20 cellular contexts compared by ENCODE assay signal in the genomic region with DNA sequence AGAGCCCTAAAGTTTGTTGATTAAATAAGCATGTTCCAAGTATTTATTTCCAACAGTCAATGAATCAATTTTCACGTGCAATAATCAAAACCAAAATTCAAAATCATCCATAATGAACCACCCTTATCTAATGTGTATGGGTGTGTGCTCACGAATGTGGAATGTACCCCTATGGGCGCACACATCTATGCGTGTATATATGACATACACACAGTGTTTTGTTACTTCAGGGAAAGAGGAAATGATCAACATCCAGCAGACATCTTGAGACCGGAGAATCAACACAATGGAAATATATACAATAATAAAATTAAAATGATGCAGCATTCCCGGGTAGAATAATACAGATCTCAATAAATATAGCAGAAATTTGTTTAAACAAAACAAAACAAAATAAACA. TPM values are rescaled to one million over a fixed set of nuclear protein-coding genes. Genes with fewer than 3 reads are reported as not detected.
A peak's percentile ranks its signal among the peaks of the same experiment; 100 is the strongest.
DNase-seq lines count a peak whose midpoint lies in the region; ATAC-seq, FAIRE-seq and TF ChIP-seq lines count a peak whose summit lies in the region.
"Had no signal": no experiment of that assay in that cellular context is flagged by ENCODE, and none has a peak within 500 bp of the region (broad histone marks: within the 10 kb centered on the region; RNA-seq: fewer than 3 reads in every experiment).

No MANE protein-coding gene starts in this region.

- no peaks in the 10 kb centered on the region for H3K9me3 ChIP-seq in HepG2 (ENCODE audit: low read length)
- no peaks in the 10 kb centered on the region for H3K9me3 ChIP-seq in right lobe of liver
- no peaks in the 10 kb centered on the region for H3K9me3 ChIP-seq in H1 (ENCODE audit: insufficient read depth in 2 of 2, low read depth in 1 of 2, low read length in 1 of 2)
- H3K9me3 ChIP-seq in osteoblast (ENCODE audit: low read depth, low read length), result no peaks in the 10 kb centered on the region

- no peak overlapping the region for H2AK5ac ChIP-seq in H1 (ENCODE audit: low read depth, low read length)

- no peak for ATAC-seq in HepG2
- no peak for ATAC-seq in right lobe of liver
- no peak for ATAC-seq in SK-N-SH treated with all-trans-retinoic acid at 6 μM for 48 hours
- ATAC-seq: HCT116 had no signal

- no peak overlapping the region for H2BK20ac ChIP-seq in H1 (ENCODE audit: low read length)

- H3K56ac ChIP-seq in H1 (replicated peaks; ENCODE audit: insufficient read length, low read depth, low read length), result no peak overlapping the region

- H2BK15ac ChIP-seq in H1 (ENCODE audit: low read length), result no peak overlapping the region

- no peak overlapping the region for H4K91ac ChIP-seq in H1 (replicated peaks; ENCODE audit: insufficient read length, low read length)

- H3K23me2 ChIP-seq in H1 (ENCODE audit: low read depth, low read length), result peaks cover 32% of the 10 kb centered on the region; the same call in 1 of the 2 replicates

- H3K79me2 ChIP-seq in HepG2 (ENCODE audit: insufficient read depth, low read length) (no peaks in the 10 kb centered on the region), H1 (ENCODE audit: control insufficient read depth in 1 of 2, insufficient read depth in 2 of 2, low read length in 2 of 2) (no peaks in the 10 kb centered on the region), osteoblast (ENCODE audit: insufficient read depth, low read length) (no peaks in the 10 kb centered on the region)

- H3K27me3 ChIP-seq in HepG2 (ENCODE audit: control insufficient read depth in 1 of 2, insufficient read depth in 2 of 2, low read length in 2 of 2), result peaks cover 9 to 71% of the 10 kb centered on the region in 2 experiments
- peaks cover 24 to 63% of the 10 kb centered on the region in 2 donors for H3K27me3 ChIP-seq in right lobe of liver
- H3K27me3 ChIP-seq in H1 (replicated peaks in 1 of 4; ENCODE audit: control insufficient read depth in 3 of 4, extremely low read depth in 1 of 4, insufficient read depth in 3 of 4, low read length in 3 of 4), result peaks cover 41 to 77% (median 67%) of the 10 kb centered on the region in 4 experiments
- peaks cover 86% of the 10 kb centered on the region for H3K27me3 ChIP-seq in osteoblast (ENCODE audit: insufficient read depth, low read length)

- H3K18ac ChIP-seq in H1 (ENCODE audit: extremely low read depth, low read length), result no peak overlapping the region

- H2AFZ ChIP-seq in HepG2 (ENCODE audit: low read length) (no peak overlapping the region), H1 (ENCODE audit: low read length) (no peak overlapping the region), osteoblast (ENCODE audit: low read length) (no peak overlapping the region)

- in situ Hi-C loops in HepG2 (cut with HindIII; ENCODE audit: extremely low pct_ligation_motif_present, low pct_unique_long_range_greater_than_20kb), result no loop called here

- TF ChIP-seq CTCF in HepG2 (CRISPR knock-in tag; IDR thresholded peaks at IDR 0.05) (no peak), right lobe of liver (IDR thresholded peaks at IDR 0.05) (no peak), H1 (IDR thresholded peaks at IDR 0.05; ENCODE audit: control extremely low read depth in 1 of 3, insufficient read depth in 1 of 3, low read depth in 1 of 3, low read length in 3 of 3) (no peak), osteoblast (IDR thresholded peaks at IDR 0.05; ENCODE audit: extremely low read depth, low read depth, low read length) (no peak)

- no peak for TF ChIP-seq EP300 in HepG2 (IDR thresholded peaks at IDR 0.05; ENCODE audit: low read depth in 2 of 2, low read length in 2 of 2)
- no peak for TF ChIP-seq EP300 in HepG2 (CRISPR knock-in tag; IDR thresholded peaks at IDR 0.05; ENCODE audit: borderline replicate concordance)
- no peak for TF ChIP-seq EP300 in H1 (IDR thresholded peaks at IDR 0.05; ENCODE audit: borderline replicate concordance in 1 of 2, low read depth in 2 of 2, low read length in 2 of 2)

- no peak overlapping the region for H2BK120ac ChIP-seq in H1 (replicated peaks; ENCODE audit: low read depth, low read length)

- no peaks in the 10 kb centered on the region for H3K79me1 ChIP-seq in H1 (ENCODE audit: low read depth, low read length)

- FAIRE-seq in HepG2 (lab: Jason Lieb, UNC), result no peak
- no peak for FAIRE-seq in H1 (lab: Jason Lieb, UNC)
- FAIRE-seq: D721Med, G401.6, GM12891, H54 had no signal

- no peaks in the 10 kb centered on the region for H3K36me3 ChIP-seq in HepG2 (replicated peaks in 1 of 2; ENCODE audit: control insufficient read depth in 1 of 2, insufficient read depth in 2 of 2, low read length in 2 of 2)
- no peaks in the 10 kb centered on the region for H3K36me3 ChIP-seq in right lobe of liver
- peaks cover 0 to 24% (median 2%) of the 10 kb centered on the region in 4 experiments; a peak in 2 of 8 replicates for H3K36me3 ChIP-seq in H1 (ENCODE audit: control insufficient read depth in 2 of 4, insufficient read depth in 4 of 4, low read length in 3 of 4)
- no peaks in the 10 kb centered on the region for H3K36me3 ChIP-seq in osteoblast (ENCODE audit: insufficient read depth, low read length)
- H3K36me3 ChIP-seq: BLaER1 treated with 17β-estradiol and CSF1 and Interleukin-3, amounts not matched to agents 10 nM and 100 nM had no signal

- no peak overlapping the region for H2BK5ac ChIP-seq in H1 (ENCODE audit: low read depth, low read length)

- WGBS in HepG2 (ENCODE audit: low lambda C conversion rate), result 37% methylated on average over 6 of the region's 6 CpGs
- WGBS in right lobe of liver (ENCODE audit: insufficient coverage, low coverage, low lambda C conversion rate, missing lambda C conversion rate), result 13% methylated on average over 6 of the region's 6 CpGs
- WGBS in H1 (ENCODE audit: extremely low coverage in 1 of 2, insufficient coverage in 1 of 2, insufficient read length in 1 of 2, insufficient replicate concordance in 2 of 2, low coverage in 1 of 2, low lambda C conversion rate in 2 of 2, missing lambda C conversion rate in 1 of 2), 2 experiments, result 67% methylated on average over 6 of the region's 6 CpGs; no CpG with 5 or more reads in 1 of the 2 experiments

- H3K4me2 ChIP-seq in HepG2 (ENCODE audit: low read depth, low read length), result no peak overlapping the region
- H3K4me2 ChIP-seq in H1 (ENCODE audit: insufficient read depth in 1 of 2, low read depth in 2 of 2, low read length in 2 of 2), result peak overlapping the region in 1 of 2 experiments; percentile 100; a peak in 1 of 4 replicates
- no peak overlapping the region for H3K4me2 ChIP-seq in osteoblast (ENCODE audit: insufficient read depth, low read length)
- H3K4me2 ChIP-seq: BLaER1 treated with 17β-estradiol and CSF1 and Interleukin-3, amounts not matched to agents 10 nM and 100 nM had no signal

- no peak for TF ChIP-seq RAD21 in HepG2 (CRISPR knock-in tag; IDR thresholded peaks at IDR 0.05)
- TF ChIP-seq RAD21 in H1 (IDR thresholded peaks at IDR 0.05 in 1 of 2, conservative IDR thresholded peaks at IDR 0.05 in 1 of 2; ENCODE audit: low read depth in 2 of 2, low read length in 2 of 2), result no peak

- intact Hi-C loops in HepG2 (cut with micrococcal nuclease; ENCODE audit: unreplicated experiment), result loop anchor here (5.0 kb wide), 1 partner anchor 231 kb away; no protein-coding TSS in a partner anchor
- intact Hi-C loops in right lobe of liver (cut with DNase I), result no loop called here

- H3K4ac ChIP-seq in H1 (replicated peaks; ENCODE audit: insufficient read length, low read depth, low read length), result no peak overlapping the region

- no peak overlapping the region for H3K27ac ChIP-seq in HepG2 (ENCODE audit: extremely low read length, insufficient read depth, low read length)
- no peak overlapping the region for H3K27ac ChIP-seq in right lobe of liver
- no peak overlapping the region for H3K27ac ChIP-seq in H1 (ENCODE audit: low read depth, low read length)
- no peak overlapping the region for H3K27ac ChIP-seq in osteoblast (ENCODE audit: low read depth, low read length)
- H3K27ac ChIP-seq: 22Rv1; BLaER1 treated with 17β-estradiol and CSF1 and Interleukin-3, amounts not matched to agents 10 nM and 100 nM had no signal

- H3K9ac ChIP-seq in HepG2 (ENCODE audit: insufficient read depth, low read depth, low read length) (no peak overlapping the region), H1 (replicated peaks in 1 of 4; ENCODE audit: extremely low read depth in 1 of 4, low read depth in 3 of 4, low read length in 3 of 4) (no peak overlapping the region)
- H3K9ac ChIP-seq: BLaER1 treated with 17β-estradiol and CSF1 and Interleukin-3, amounts not matched to agents 10 nM and 100 nM had no signal

- CTCF ChIA-PET in HepG2 (lab: Yijun Ruan, JAX; ENCODE audit: low intra/inter-chr PET ratio, low total read pairs) (no interaction called here), H1 (lab: Charles Lee; ENCODE audit: partially characterized antibody) (interaction anchor here (1.3 to 3.1 kb wide), 3 partner anchors 221 to 227 kb away, joined by 3 to 15 read pairs (median 3); no protein-coding TSS in a partner anchor)

- H3K4me3 ChIP-seq in HepG2 (replicated peaks in 1 of 3; ENCODE audit: insufficient read depth in 1 of 3, low read depth in 2 of 3, low read length in 3 of 3) (no peak overlapping the region), right lobe of liver (no peak overlapping the region), H1 (ENCODE audit: extremely low read depth in 1 of 4, insufficient read depth in 2 of 4, low read depth in 3 of 4, low read length in 4 of 4) (peak overlapping the region; percentile 30 to 84 (median 62); a peak in 5 of 8 replicates), osteoblast (ENCODE audit: insufficient read depth, low read length) (no peak overlapping the region)
- H3K4me3 ChIP-seq: BLaER1 treated with 17β-estradiol and CSF1 and Interleukin-3, amounts not matched to agents 10 nM and 100 nM had no signal

- H3K4me1 ChIP-seq in HepG2 (ENCODE audit: insufficient read depth, low read length) (peaks cover 15% of the 10 kb centered on the region), right lobe of liver (peaks cover 0 to 24% (median 10%) of the 10 kb centered on the region in 4 donors), H1 (replicated peaks in 1 of 4; ENCODE audit: control insufficient read depth in 3 of 4, insufficient read depth in 4 of 4, low read length in 3 of 4) (peaks cover 3 to 32% (median 15%) of the 10 kb centered on the region in 4 experiments), osteoblast (ENCODE audit: insufficient read depth, low read length) (no peaks in the 10 kb centered on the region)
- H3K4me1 ChIP-seq: BLaER1 treated with 17β-estradiol and CSF1 and Interleukin-3, amounts not matched to agents 10 nM and 100 nM had no signal

- POLR2A ChIA-PET in HepG2 (lab: Yijun Ruan, JAX), result no interaction called here
- POLR2A ChIA-PET in H1 (lab: Charles Lee; ENCODE audit: partially characterized antibody), result interaction anchor here (1.2 to 2.2 kb wide), 3 partner anchors 9 to 156 kb away, joined by 3 to 15 read pairs (median 5); no protein-coding TSS in a partner anchor

- no peaks in the 10 kb centered on the region for H4K20me1 ChIP-seq in HepG2 (ENCODE audit: insufficient read depth, low read length)
- H4K20me1 ChIP-seq in H1 (replicated peaks in 1 of 2; ENCODE audit: control insufficient read depth in 1 of 2, insufficient read depth in 2 of 2, low read length in 2 of 2), result peaks cover 0 to 3% of the 10 kb centered on the region in 2 experiments
- H4K20me1 ChIP-seq in osteoblast (ENCODE audit: insufficient read depth, low read length), result no peaks in the 10 kb centered on the region
- H4K20me1 ChIP-seq: BLaER1 treated with 17β-estradiol and CSF1 and Interleukin-3, amounts not matched to agents 10 nM and 100 nM had no signal

- no peak for TF ChIP-seq POLR2A in HepG2 (IDR thresholded peaks at IDR 0.05; ENCODE audit: insufficient read depth in 1 of 2, low read depth in 2 of 2, low read length in 2 of 2)
- TF ChIP-seq POLR2A in right lobe of liver (IDR thresholded peaks at IDR 0.05), result no peak
- no peak for TF ChIP-seq POLR2A in H1 (IDR thresholded peaks at IDR 0.05; ENCODE audit: control extremely low read depth in 1 of 2, low read depth in 2 of 2, low read length in 2 of 2)

- no peak overlapping the region for H2BK12ac ChIP-seq in H1 (ENCODE audit: low read depth, low read length)

- H3K23ac ChIP-seq in H1 (ENCODE audit: insufficient read length), result no peak overlapping the region

- BruUV-seq in HepG2 (replicated peaks; lab: Mats Ljungman, UMichigan), result no TSS peak

- no peak overlapping the region for H4K8ac ChIP-seq in H1 (ENCODE audit: extremely low read depth, insufficient read depth, low read length)

- no peak overlapping the region for H4K5ac ChIP-seq in H1 (ENCODE audit: insufficient read length, low read depth, low read length)

- H3K14ac ChIP-seq in H1 (ENCODE audit: insufficient read length), result no peak overlapping the region

- no peak for DNase-seq in HepG2 (ENCODE audit: low spot score)
- DNase-seq in right lobe of liver, result no peak
- no peak for DNase-seq in H1 (ENCODE audit: low read depth in 1 of 2, low spot score in 2 of 2)
- peak; percentile 59 for DNase-seq in osteoblast (ENCODE audit: insufficient read length, low spot score, missing footprints)
- DNase-seq in Kasumi-1 (lab: John Stamatoyannopoulos, UW), result no peak
- no peak for DNase-seq in NCI-H82 treated with DMSO at 0.1 percent for 48 hours (lab: John Stamatoyannopoulos, UW; ENCODE audit: unreplicated experiment)
- DNase-seq: CD4-positive, alpha-beta T cell; DMS153; DMS79 treated with DMSO at 0.1 percent for 48 hours; EL; KG1 had no signal

RNA-seq across cellular contexts. Expression of gene FEZF1, which starts 3.3 kb away (rescaled TPM):
- total RNA-seq in HepG2 (2016; rRNA removed; fragmentation: Illumina TruSeq; extraction: Trizol) (not detected in 2 replicates), right lobe of liver (not detected), osteoblast (not detected in 2 replicates)
- total RNA-seq in HepG2 (2016; cell fraction: cytosol; rRNA removed; fragmentation: Illumina TruSeq; extraction: Trizol; ENCODE audit: low read depth), result not detected in 2 replicates
- total RNA-seq in HepG2 (2016; cell fraction: insoluble cytoplasmic fraction; rRNA removed; fragmentation: Illumina TruSeq; extraction: Trizol), result not detected in 2 replicates
- total RNA-seq in HepG2 (2016; cell fraction: membrane; rRNA removed; fragmentation: Illumina TruSeq; extraction: Trizol), result not detected in 2 replicates
- total RNA-seq in HepG2 (2016; cell fraction: nucleus; rRNA removed; fragmentation: Illumina TruSeq; extraction: Trizol), result not detected in 2 replicates
- polyA plus RNA-seq in HepG2 (2011; rRNA removed) (not detected in 2 replicates), H1 (2011; rRNA removed) (12.7 and 15.7 TPM in 2 replicates)
- not detected in 2 replicates for polyA plus RNA-seq in HepG2 (2011; cell fraction: cytosol; rRNA removed)
- not detected in 2 replicates for polyA plus RNA-seq in HepG2 (2011; cell fraction: nucleus; rRNA removed)
- not detected in 2 replicates for polyA plus RNA-seq in HepG2 (2012)
- not detected in 2 replicates for polyA plus RNA-seq in HepG2 (2016; cell fraction: cytosol; fragmentation: Illumina TruSeq; extraction: Trizol; ENCODE audit: low read depth)
- polyA plus RNA-seq in HepG2 (2016; cell fraction: insoluble cytoplasmic fraction; fragmentation: Illumina TruSeq; extraction: Trizol; ENCODE audit: low read depth), result not detected in 2 replicates
- polyA plus RNA-seq in HepG2 (2016; cell fraction: membrane; fragmentation: Illumina TruSeq; extraction: Trizol; ENCODE audit: low read depth), result not detected in 2 replicates
- not detected in 2 replicates for polyA plus RNA-seq in HepG2 (2016; cell fraction: nucleus; fragmentation: Illumina TruSeq; extraction: Trizol; ENCODE audit: insufficient read depth, low read depth)
- not detected in 2 replicates for polyA minus RNA-seq in HepG2 (2011; rRNA and poly(A)+ RNA removed; ENCODE audit: low replicate concordance)
- polyA minus RNA-seq in HepG2 (2011; cell fraction: cytosol; rRNA and poly(A)+ RNA removed), result not detected in 2 replicates
- polyA minus RNA-seq in HepG2 (2011; cell fraction: nucleus; rRNA and poly(A)+ RNA removed), result not detected in 2 replicates
- 10.6 and 12.9 TPM in 2 replicates for total RNA-seq in H1 (2021; fragmentation: NEBNext Ultra II Directional; extraction: Animal tissue kit (Norgen Biotek cat#: 25700))
- polyA plus RNA-seq in H1 (2011; cell fraction: cytosol; rRNA removed), result 12.5 TPM
- 15.2 TPM for polyA plus RNA-seq in H1 (2011; cell fraction: nucleus; rRNA removed)
- 11.3 to 14.4 TPM (median 12.0 TPM) in 4 replicates for polyA plus RNA-seq in H1 (2012, experiment 1 of 2)
- 10.3 TPM for polyA plus RNA-seq in H1 (2012, experiment 2 of 2)
- 3.6 TPM for polyA plus RNA-seq in H1 (2013, experiment 1 of 2)
- polyA plus RNA-seq in H1 (2013, experiment 2 of 2), result 3.5 TPM
- 5.4 and 6.3 TPM in 2 replicates for polyA minus RNA-seq in H1 (2011; rRNA and poly(A)+ RNA removed)
- 16.6 TPM for polyA minus RNA-seq in H1 (2011; cell fraction: cytosol; rRNA and poly(A)+ RNA removed)
- polyA minus RNA-seq in H1 (2011; cell fraction: nucleus; rRNA and poly(A)+ RNA removed), result 12.4 TPM
- total RNA-seq: CD4-positive, alpha-beta T cell had no signal
- polyA plus RNA-seq: IgD-negative memory B cell had no signal

Comparison
In these comparisons a context has a peak if more than half of its experiments do, and no peak if none do; other contexts are left out.
1. H3K4me3 ChIP-seq: peak in H1 (4 of 4); none in HepG2 (0 of 3), right lobe of liver (0 of 3) and osteoblast (single experiment).
2. RNA of gene FEZF1, which starts 3.3 kb away (total RNA-seq): 10.6 to 12.9 TPM in H1; not detected in HepG2, not detected in right lobe of liver and not detected in osteoblast; every median in the first group is over 10 times any median in the second.